29 cellular contexts compared by ENCODE assay signal in genomic region chr17:4955091-4955490, GRCh38.
"Had no signal": no experiment of that assay in that cellular context is flagged by ENCODE, and none has a peak within 500 bp of the region (broad histone marks: within the 10 kb centered on the region; RNA-seq: fewer than 3 reads in every experiment).

No MANE protein-coding gene starts in this region.

- H3K27ac ChIP-seq: body of pancreas, colonic mucosa, VCaP had no signal

- H3K27me3 ChIP-seq: body of pancreas, colonic mucosa, heart left ventricle had no signal

- DNase-seq: activated CD4-positive, alpha-beta memory T cell treated with anti-CD3 and anti-CD28 coated beads, Interleukin-2, amount 10 ng/mL, durations not matched to agents 7 days and 5 days; activated CD4-positive, alpha-beta T cell treated with anti-CD3 and anti-CD28 coated beads for 1 hour; activated CD4-positive, alpha-beta T cell treated with anti-CD3 and anti-CD28 coated beads for 4 hours; activated CD4-positive, alpha-beta T cell treated with anti-CD3 and anti-CD28 coated beads, Interleukin-2, amount 10 ng/mL, durations not matched to agents 7 days and 5 days; activated CD4-positive, alpha-beta T cell treated with anti-CD3 and anti-CD28 coated beads, Interleukin-2, amount 50 U/mL, for 4 hours; activated CD8-positive, alpha-beta memory T cell treated with anti-CD3 and anti-CD28 coated beads, Interleukin-2, amount 50 U/mL, for 48 hours; activated gamma-delta T cell; activated naive CD4-positive, alpha-beta T cell; activated naive CD4-positive, alpha-beta T cell treated with anti-CD3 and anti-CD28 coated beads, Interleukin-2, amount 10 ng/mL, durations not matched to agents 7 days and 5 days; activated T-cell treated with anti-CD3 and anti-CD28 coated beads for 4 hours; activated T-cell treated with anti-CD3 and anti-CD28 coated beads, Interleukin-2, amount 50 U/mL, for 24 hours; activated T-cell treated with anti-CD3 and anti-CD28 coated beads, Interleukin-2, amount 50 U/mL, for 72 hours; amniotic stem cell; anterior cingulate cortex; body of pancreas; caudate nucleus; cerebellar nuclear complex; colonic mucosa; effector CD8-positive, alpha-beta T cell; endodermal cell; foreskin fibroblast; glutamatergic neuron; T-helper 2 cell had no signal

- H3K4me3 Mint-ChIP-seq: activated CD4-positive, alpha-beta memory T cell treated with anti-CD3 and anti-CD28 coated beads, Interleukin-2, amount 10 ng/mL, durations not matched to agents 7 days and 5 days; activated CD4-positive, alpha-beta T cell treated with anti-CD3 and anti-CD28 coated beads, Interleukin-2, amount 10 ng/mL, durations not matched to agents 7 days and 5 days; activated naive CD4-positive, alpha-beta T cell treated with anti-CD3 and anti-CD28 coated beads, Interleukin-2, amount 10 ng/mL, durations not matched to agents 7 days and 5 days; activated naive CD8-positive, alpha-beta T cell; activated T-cell treated with anti-CD3 and anti-CD28 coated beads, Interleukin-2, amount 50 U/mL, for 24 hours; activated T-cell treated with anti-CD3 and anti-CD28 coated beads, Interleukin-2, amount 50 U/mL, for 72 hours; endodermal cell; WTC11 had no signal

- FAIRE-seq: frontal cortex had no signal

- H3K9me3 ChIP-seq: body of pancreas, colonic mucosa, heart left ventricle had no signal

- H3K36me3 ChIP-seq: colonic mucosa had no signal

- H3K4me1 ChIP-seq: colonic mucosa had no signal

- H3K9me3 Mint-ChIP-seq: activated CD4-positive, alpha-beta memory T cell treated with anti-CD3 and anti-CD28 coated beads, Interleukin-2, amount 10 ng/mL, durations not matched to agents 7 days and 5 days; activated CD4-positive, alpha-beta T cell treated with anti-CD3 and anti-CD28 coated beads, Interleukin-2, amount 10 ng/mL, durations not matched to agents 7 days and 5 days; activated naive CD4-positive, alpha-beta T cell treated with anti-CD3 and anti-CD28 coated beads, Interleukin-2, amount 10 ng/mL, durations not matched to agents 7 days and 5 days; activated T-cell treated with anti-CD3 and anti-CD28 coated beads, Interleukin-2, amount 50 U/mL, for 24 hours; activated T-cell treated with anti-CD3 and anti-CD28 coated beads, Interleukin-2, amount 50 U/mL, for 72 hours; endodermal cell; WTC11 had no signal

- H3K27me3 Mint-ChIP-seq: activated CD4-positive, alpha-beta memory T cell treated with anti-CD3 and anti-CD28 coated beads, Interleukin-2, amount 10 ng/mL, durations not matched to agents 7 days and 5 days; activated CD4-positive, alpha-beta T cell treated with anti-CD3 and anti-CD28 coated beads, Interleukin-2, amount 10 ng/mL, durations not matched to agents 7 days and 5 days; activated naive CD4-positive, alpha-beta T cell treated with anti-CD3 and anti-CD28 coated beads, Interleukin-2, amount 10 ng/mL, durations not matched to agents 7 days and 5 days; activated naive CD8-positive, alpha-beta T cell; activated T-cell treated with anti-CD3 and anti-CD28 coated beads, Interleukin-2, amount 50 U/mL, for 24 hours had no signal

- ATAC-seq: activated T-cell treated with anti-CD3 and anti-CD28 coated beads, Interleukin-2, amount 50 U/mL, for 72 hours; body of pancreas; esophagus mucosa; heart left ventricle; WTC11 had no signal

- H3K36me3 Mint-ChIP-seq: activated naive CD8-positive, alpha-beta T cell had no signal

- H3K27ac Mint-ChIP-seq: activated CD4-positive, alpha-beta memory T cell treated with anti-CD3 and anti-CD28 coated beads, Interleukin-2, amount 10 ng/mL, durations not matched to agents 7 days and 5 days; activated CD4-positive, alpha-beta T cell treated with anti-CD3 and anti-CD28 coated beads, Interleukin-2, amount 10 ng/mL, durations not matched to agents 7 days and 5 days; activated naive CD4-positive, alpha-beta T cell treated with anti-CD3 and anti-CD28 coated beads, Interleukin-2, amount 10 ng/mL, durations not matched to agents 7 days and 5 days; activated T-cell treated with anti-CD3 and anti-CD28 coated beads, Interleukin-2, amount 50 U/mL, for 24 hours; activated T-cell treated with anti-CD3 and anti-CD28 coated beads, Interleukin-2, amount 50 U/mL, for 72 hours; endodermal cell; WTC11 had no signal

- H3K4me3 ChIP-seq: body of pancreas, colonic mucosa, heart left ventricle had no signal
